10 cellular contexts compared by ENCODE assay signal in the genomic region with DNA sequence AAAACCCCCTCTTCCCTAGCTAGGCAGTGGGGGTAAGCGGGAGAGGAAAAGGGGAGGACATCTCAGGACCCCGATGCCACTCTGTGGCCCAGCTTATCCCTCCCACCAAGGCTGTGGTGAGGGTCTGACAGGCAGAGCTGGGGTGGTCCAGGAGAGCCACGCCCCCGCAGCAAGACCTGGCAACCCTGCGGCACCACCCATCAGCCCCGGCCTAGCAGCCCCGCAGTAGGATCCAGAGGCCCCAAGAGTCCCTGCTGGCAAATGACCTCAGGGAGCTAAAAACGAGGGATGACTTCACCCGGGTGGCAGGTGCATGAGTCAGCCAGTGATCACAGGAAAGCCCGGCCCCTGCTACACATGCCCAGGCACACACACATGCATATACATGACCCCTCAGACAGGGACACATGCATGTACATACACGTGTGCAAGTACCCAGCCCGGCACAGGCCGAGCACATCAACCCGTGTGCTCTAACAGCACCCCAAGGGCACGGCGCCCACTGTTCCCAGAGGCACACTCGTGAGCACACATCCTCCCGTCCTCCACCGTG. TPM values are rescaled to one million over a fixed set of nuclear protein-coding genes. Genes with fewer than 3 reads are reported as not detected.
A peak's percentile ranks its signal among the peaks of the same experiment; 100 is the strongest.
DNase-seq lines count a peak whose midpoint lies in the region; TF ChIP-seq lines count a peak whose summit lies in the region.
"Had no signal": no experiment of that assay in that cellular context is flagged by ENCODE, and none has a peak within 500 bp of the region (broad histone marks: within the 10 kb centered on the region; RNA-seq: fewer than 3 reads in every experiment).

No MANE protein-coding gene starts in this region.

- CTCF ChIA-PET in MCF 10A (lab: Yijun Ruan, JAX): interaction anchor here (0.6 to 1.0 kb wide), 3 partner anchors 32 to 254 kb away, joined by 3 to 4 read pairs (median 3); no protein-coding TSS in a partner anchor

- H3K27ac Mint-ChIP-seq in MCF 10A (ENCODE audit: low read depth, unreplicated experiment): no peak overlapping the region
- H3K27ac Mint-ChIP-seq: activated B cell treated with CpG ODN at 0.5 μM for 24 hours had no signal

- intact Hi-C loops in MCF 10A (cut with micrococcal nuclease) (no loop called here), breast epithelium (cut with DNase I; ENCODE audit: low total_unique reads) (no loop called here), left ventricle myocardium inferior (cut with micrococcal nuclease) (no loop called here), uterus (cut with DNase I; ENCODE audit: low total_unique reads) (no loop called here)

- TF ChIP-seq POLR2A in breast epithelium (IDR thresholded peaks at IDR 0.05) (no peak), uterus (IDR thresholded peaks at IDR 0.05) (no peak)

- H3K36me3 Mint-ChIP-seq in MCF 10A (ENCODE audit: insufficient read depth, unreplicated experiment): no peaks in the 10 kb centered on the region

- no peaks in the 10 kb centered on the region for H3K27me3 Mint-ChIP-seq in MCF 10A (ENCODE audit: insufficient read depth, unreplicated experiment)

- no peaks in the 10 kb centered on the region for H3K9me3 ChIP-seq in breast epithelium
- no peaks in the 10 kb centered on the region for H3K9me3 ChIP-seq in WERI-Rb-1 (ENCODE audit: severe bottlenecking)
- H3K9me3 ChIP-seq in left ventricle myocardium inferior (replicated peaks): no peaks in the 10 kb centered on the region
- H3K9me3 ChIP-seq in uterus: no peaks in the 10 kb centered on the region

- BruUV-seq in MCF 10A (replicated peaks; lab: Mats Ljungman, UMichigan): no TSS peak

- no peak overlapping the region for H3K4me3 Mint-ChIP-seq in MCF 10A (ENCODE audit: unreplicated experiment)
- H3K4me3 Mint-ChIP-seq: activated B cell treated with CpG ODN at 0.5 μM for 24 hours had no signal

- H3K27ac ChIP-seq in breast epithelium (no peak overlapping the region), WERI-Rb-1 (peak overlapping the region; percentile 31), left ventricle myocardium inferior (replicated peaks) (peak overlapping the region; percentile 94), uterus (peak overlapping the region; percentile 12 to 21)

- POLR2A ChIA-PET in MCF 10A (lab: Yijun Ruan, JAX): interaction anchor here (0.7 to 1.5 kb wide), 4 partner anchors 10 to 146 kb away, joined by 3 to 6 read pairs (median 4); a partner anchor contains a TSS

- no peak overlapping the region for H3K4me3 ChIP-seq in breast epithelium
- no peak overlapping the region for H3K4me3 ChIP-seq in WERI-Rb-1 (ENCODE audit: low read depth, low read length)
- H3K4me3 ChIP-seq in left ventricle myocardium inferior: peak overlapping the region; percentile 94
- H3K4me3 ChIP-seq in uterus: no peak overlapping the region

- H3K9me3 Mint-ChIP-seq in MCF 10A (ENCODE audit: unreplicated experiment): no peaks in the 10 kb centered on the region
- H3K9me3 Mint-ChIP-seq: activated B cell treated with CpG ODN at 0.5 μM for 24 hours had no signal

- no peaks in the 10 kb centered on the region for H3K27me3 ChIP-seq in breast epithelium
- no peaks in the 10 kb centered on the region for H3K27me3 ChIP-seq in WERI-Rb-1 (ENCODE audit: insufficient read depth, low read depth, severe bottlenecking)
- H3K27me3 ChIP-seq in left ventricle myocardium inferior (ENCODE audit: low read depth): no peaks in the 10 kb centered on the region
- H3K27me3 ChIP-seq in uterus: no peaks in the 10 kb centered on the region

- H3K4me1 ChIP-seq in breast epithelium: peaks cover 8 to 21% of the 10 kb centered on the region in 2 donors
- peaks cover 66% of the 10 kb centered on the region for H3K4me1 ChIP-seq in left ventricle myocardium inferior
- peaks cover 0 to 17% of the 10 kb centered on the region in 2 donors for H3K4me1 ChIP-seq in uterus

- DNase-seq in MCF 10A (ENCODE audit: unreplicated experiment): peak; percentile 76
- no peak for DNase-seq in breast epithelium (ENCODE audit: low spot score in 2 of 2)
- DNase-seq in WERI-Rb-1: peak; percentile 50
- peak; percentile 71 for DNase-seq in left ventricle myocardium inferior
- DNase-seq in uterus: peak; percentile 59 to 70
- DNase-seq in NCI-H748 treated with DMSO at 0.1 percent for 48 hours (lab: John Stamatoyannopoulos, UW): no peak
- no peak for DNase-seq in D341Med (ENCODE audit: low spot score)
- DNase-seq in hippocampal formation (lab: John Stamatoyannopoulos, UW): no peak
- DNase-seq: activated B cell treated with CpG ODN at 0.5 μM for 24 hours, DND-41 had no signal

- TF ChIP-seq CTCF in MCF 10A (IDR thresholded peaks at IDR 0.05; ENCODE audit: unreplicated experiment) (no peak), breast epithelium (IDR thresholded peaks at IDR 0.05) (no peak), WERI-Rb-1 (IDR thresholded peaks at IDR 0.05; ENCODE audit: low read depth, low read length) (no peak), left ventricle myocardium inferior (IDR thresholded peaks at IDR 0.05; ENCODE audit: borderline replicate concordance) (no peak), uterus (IDR thresholded peaks at IDR 0.05) (no peak)

- H3K4me1 Mint-ChIP-seq in MCF 10A (ENCODE audit: insufficient read depth, unreplicated experiment): peaks cover 10% of the 10 kb centered on the region

- H3K36me3 ChIP-seq in breast epithelium (no peaks in the 10 kb centered on the region), WERI-Rb-1 (peaks cover 22% of the 10 kb centered on the region), left ventricle myocardium inferior (peaks cover 27% of the 10 kb centered on the region), uterus (no peaks in the 10 kb centered on the region)

RNA-seq across cellular contexts. Expression of a gene that starts 32.3 kb away (rescaled TPM):
- 7.5 and 11.8 TPM in 2 replicates for total RNA-seq in MCF 10A (2022)
- total RNA-seq in breast epithelium: 10 to 100 TPM; 13.0 to 51.2 (median 44.2) TPM
- total RNA-seq in left ventricle myocardium inferior: 25.4 TPM
- 10 to 100 TPM in 2 of 4 donors, 1 to 10 TPM in 2; 1.5 to 43.4 (median 16.6) TPM for total RNA-seq in uterus

RNA-seq across cellular contexts. Expression of a gene that starts 36.6 kb away (rescaled TPM):
- total RNA-seq in MCF 10A (2022) (13.9 and 16.0 TPM in 2 replicates), breast epithelium (10 to 100 TPM; 25.9 to 55.4 (median 33.4) TPM), left ventricle myocardium inferior (71.7 TPM), uterus (10 to 100 TPM in 2 of 4 donors, 1 to 10 TPM in 2; 2.8 to 25.1 (median 13.3) TPM)

RNA-seq across cellular contexts. Expression of a gene that starts 42.7 kb away (rescaled TPM):
- total RNA-seq in MCF 10A (2022): 28.7 and 39.9 TPM in 2 replicates
- 10 to 100 TPM; 13.8 to 22.8 (median 20.6) TPM for total RNA-seq in breast epithelium
- total RNA-seq in left ventricle myocardium inferior: 35.2 TPM
- 10 to 100 TPM; 14.7 to 48.9 (median 25.6) TPM for total RNA-seq in uterus

RNA-seq across cellular contexts. Expression of a gene that starts 42.7 kb away (rescaled TPM):
- total RNA-seq in MCF 10A (2022): 196 and 208 TPM in 2 replicates
- 100 to 1,000 TPM; 136 to 198 (median 196) TPM for total RNA-seq in breast epithelium
- total RNA-seq in left ventricle myocardium inferior: 81.5 TPM
- 100 to 1,000 TPM in 2 of 4 donors, 10 to 100 TPM in 2; 88.9 to 175 (median 108) TPM for total RNA-seq in uterus

Comparison
In these comparisons a context has a peak if more than half of its experiments do, and no peak if none do; other contexts are left out.
1. DNase-seq: peak in MCF 10A (single experiment), WERI-Rb-1 (single experiment), left ventricle myocardium inferior (single experiment) and uterus (2 of 2); none in breast epithelium (0 of 2), NCI-H748 treated with DMSO at 0.1 percent for 48 hours (single experiment), D341Med (single experiment) and hippocampal formation (0 of 2).
2. H3K27ac ChIP-seq: peak in WERI-Rb-1 (single experiment), left ventricle myocardium inferior (single experiment) and uterus (2 of 2); none in breast epithelium (0 of 2).